1 cellular context compared by ENCODE assay signal in the genomic region with DNA sequence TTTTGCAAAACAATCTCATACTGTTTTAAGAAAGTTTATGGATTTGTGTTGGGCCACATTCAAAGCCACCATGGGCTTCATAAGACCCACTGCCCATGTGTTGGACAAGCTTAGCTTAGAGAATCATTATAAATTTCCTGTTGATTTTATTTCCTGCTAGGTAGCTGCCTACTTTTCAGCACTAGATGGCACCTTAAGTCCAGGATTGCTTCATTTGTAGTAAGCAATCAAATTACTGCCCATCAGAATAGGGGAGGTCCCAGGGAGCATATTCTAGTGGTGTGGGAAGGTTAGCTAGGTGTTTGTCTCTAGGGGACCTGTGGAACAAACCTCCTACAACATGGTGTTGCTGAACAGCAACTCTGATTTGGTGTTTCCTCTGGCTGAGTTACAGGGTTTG.
TF ChIP-seq lines count a peak whose summit lies in the region.

No MANE protein-coding gene starts in this region.

TF ChIP-seq in K562, 482 proteins besides CTCF, POLR2A, EP300 and RAD21 (continued from another document):
- TF ChIP-seq, protein P1, sequence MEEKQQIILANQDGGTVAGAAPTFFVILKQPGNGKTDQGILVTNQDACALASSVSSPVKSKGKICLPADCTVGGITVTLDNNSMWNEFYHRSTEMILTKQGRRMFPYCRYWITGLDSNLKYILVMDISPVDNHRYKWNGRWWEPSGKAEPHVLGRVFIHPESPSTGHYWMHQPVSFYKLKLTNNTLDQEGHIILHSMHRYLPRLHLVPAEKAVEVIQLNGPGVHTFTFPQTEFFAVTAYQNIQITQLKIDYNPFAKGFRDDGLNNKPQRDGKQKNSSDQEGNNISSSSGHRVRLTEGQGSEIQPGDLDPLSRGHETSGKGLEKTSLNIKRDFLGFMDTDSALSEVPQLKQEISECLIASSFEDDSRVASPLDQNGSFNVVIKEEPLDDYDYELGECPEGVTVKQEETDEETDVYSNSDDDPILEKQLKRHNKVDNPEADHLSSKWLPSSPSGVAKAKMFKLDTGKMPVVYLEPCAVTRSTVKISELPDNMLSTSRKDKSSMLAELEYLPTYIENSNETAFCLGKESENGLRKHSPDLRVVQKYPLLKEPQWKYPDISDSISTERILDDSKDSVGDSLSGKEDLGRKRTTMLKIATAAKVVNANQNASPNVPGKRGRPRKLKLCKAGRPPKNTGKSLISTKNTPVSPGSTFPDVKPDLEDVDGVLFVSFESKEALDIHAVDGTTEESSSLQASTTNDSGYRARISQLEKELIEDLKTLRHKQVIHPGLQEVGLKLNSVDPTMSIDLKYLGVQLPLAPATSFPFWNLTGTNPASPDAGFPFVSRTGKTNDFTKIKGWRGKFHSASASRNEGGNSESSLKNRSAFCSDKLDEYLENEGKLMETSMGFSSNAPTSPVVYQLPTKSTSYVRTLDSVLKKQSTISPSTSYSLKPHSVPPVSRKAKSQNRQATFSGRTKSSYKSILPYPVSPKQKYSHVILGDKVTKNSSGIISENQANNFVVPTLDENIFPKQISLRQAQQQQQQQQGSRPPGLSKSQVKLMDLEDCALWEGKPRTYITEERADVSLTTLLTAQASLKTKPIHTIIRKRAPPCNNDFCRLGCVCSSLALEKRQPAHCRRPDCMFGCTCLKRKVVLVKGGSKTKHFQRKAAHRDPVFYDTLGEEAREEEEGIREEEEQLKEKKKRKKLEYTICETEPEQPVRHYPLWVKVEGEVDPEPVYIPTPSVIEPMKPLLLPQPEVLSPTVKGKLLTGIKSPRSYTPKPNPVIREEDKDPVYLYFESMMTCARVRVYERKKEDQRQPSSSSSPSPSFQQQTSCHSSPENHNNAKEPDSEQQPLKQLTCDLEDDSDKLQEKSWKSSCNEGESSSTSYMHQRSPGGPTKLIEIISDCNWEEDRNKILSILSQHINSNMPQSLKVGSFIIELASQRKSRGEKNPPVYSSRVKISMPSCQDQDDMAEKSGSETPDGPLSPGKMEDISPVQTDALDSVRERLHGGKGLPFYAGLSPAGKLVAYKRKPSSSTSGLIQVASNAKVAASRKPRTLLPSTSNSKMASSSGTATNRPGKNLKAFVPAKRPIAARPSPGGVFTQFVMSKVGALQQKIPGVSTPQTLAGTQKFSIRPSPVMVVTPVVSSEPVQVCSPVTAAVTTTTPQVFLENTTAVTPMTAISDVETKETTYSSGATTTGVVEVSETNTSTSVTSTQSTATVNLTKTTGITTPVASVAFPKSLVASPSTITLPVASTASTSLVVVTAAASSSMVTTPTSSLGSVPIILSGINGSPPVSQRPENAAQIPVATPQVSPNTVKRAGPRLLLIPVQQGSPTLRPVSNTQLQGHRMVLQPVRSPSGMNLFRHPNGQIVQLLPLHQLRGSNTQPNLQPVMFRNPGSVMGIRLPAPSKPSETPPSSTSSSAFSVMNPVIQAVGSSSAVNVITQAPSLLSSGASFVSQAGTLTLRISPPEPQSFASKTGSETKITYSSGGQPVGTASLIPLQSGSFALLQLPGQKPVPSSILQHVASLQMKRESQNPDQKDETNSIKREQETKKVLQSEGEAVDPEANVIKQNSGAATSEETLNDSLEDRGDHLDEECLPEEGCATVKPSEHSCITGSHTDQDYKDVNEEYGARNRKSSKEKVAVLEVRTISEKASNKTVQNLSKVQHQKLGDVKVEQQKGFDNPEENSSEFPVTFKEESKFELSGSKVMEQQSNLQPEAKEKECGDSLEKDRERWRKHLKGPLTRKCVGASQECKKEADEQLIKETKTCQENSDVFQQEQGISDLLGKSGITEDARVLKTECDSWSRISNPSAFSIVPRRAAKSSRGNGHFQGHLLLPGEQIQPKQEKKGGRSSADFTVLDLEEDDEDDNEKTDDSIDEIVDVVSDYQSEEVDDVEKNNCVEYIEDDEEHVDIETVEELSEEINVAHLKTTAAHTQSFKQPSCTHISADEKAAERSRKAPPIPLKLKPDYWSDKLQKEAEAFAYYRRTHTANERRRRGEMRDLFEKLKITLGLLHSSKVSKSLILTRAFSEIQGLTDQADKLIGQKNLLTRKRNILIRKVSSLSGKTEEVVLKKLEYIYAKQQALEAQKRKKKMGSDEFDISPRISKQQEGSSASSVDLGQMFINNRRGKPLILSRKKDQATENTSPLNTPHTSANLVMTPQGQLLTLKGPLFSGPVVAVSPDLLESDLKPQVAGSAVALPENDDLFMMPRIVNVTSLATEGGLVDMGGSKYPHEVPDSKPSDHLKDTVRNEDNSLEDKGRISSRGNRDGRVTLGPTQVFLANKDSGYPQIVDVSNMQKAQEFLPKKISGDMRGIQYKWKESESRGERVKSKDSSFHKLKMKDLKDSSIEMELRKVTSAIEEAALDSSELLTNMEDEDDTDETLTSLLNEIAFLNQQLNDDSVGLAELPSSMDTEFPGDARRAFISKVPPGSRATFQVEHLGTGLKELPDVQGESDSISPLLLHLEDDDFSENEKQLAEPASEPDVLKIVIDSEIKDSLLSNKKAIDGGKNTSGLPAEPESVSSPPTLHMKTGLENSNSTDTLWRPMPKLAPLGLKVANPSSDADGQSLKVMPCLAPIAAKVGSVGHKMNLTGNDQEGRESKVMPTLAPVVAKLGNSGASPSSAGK (IDR thresholded peaks at IDR 0.05), result no peak
- no peak for TF ChIP-seq KHSRP (IDR thresholded peaks at IDR 0.05)
- no peak for TF ChIP-seq ZNF232 (CRISPR knock-in tag; IDR thresholded peaks at IDR 0.05)
- TF ChIP-seq, protein P2, sequence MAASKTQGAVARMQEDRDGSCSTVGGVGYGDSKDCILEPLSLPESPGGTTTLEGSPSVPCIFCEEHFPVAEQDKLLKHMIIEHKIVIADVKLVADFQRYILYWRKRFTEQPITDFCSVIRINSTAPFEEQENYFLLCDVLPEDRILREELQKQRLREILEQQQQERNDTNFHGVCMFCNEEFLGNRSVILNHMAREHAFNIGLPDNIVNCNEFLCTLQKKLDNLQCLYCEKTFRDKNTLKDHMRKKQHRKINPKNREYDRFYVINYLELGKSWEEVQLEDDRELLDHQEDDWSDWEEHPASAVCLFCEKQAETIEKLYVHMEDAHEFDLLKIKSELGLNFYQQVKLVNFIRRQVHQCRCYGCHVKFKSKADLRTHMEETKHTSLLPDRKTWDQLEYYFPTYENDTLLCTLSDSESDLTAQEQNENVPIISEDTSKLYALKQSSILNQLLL (CRISPR knock-in tag; IDR thresholded peaks at IDR 0.05; ENCODE audit: borderline replicate concordance), result no peak
